11 cellular contexts compared by ENCODE assay signal in the genomic region with DNA sequence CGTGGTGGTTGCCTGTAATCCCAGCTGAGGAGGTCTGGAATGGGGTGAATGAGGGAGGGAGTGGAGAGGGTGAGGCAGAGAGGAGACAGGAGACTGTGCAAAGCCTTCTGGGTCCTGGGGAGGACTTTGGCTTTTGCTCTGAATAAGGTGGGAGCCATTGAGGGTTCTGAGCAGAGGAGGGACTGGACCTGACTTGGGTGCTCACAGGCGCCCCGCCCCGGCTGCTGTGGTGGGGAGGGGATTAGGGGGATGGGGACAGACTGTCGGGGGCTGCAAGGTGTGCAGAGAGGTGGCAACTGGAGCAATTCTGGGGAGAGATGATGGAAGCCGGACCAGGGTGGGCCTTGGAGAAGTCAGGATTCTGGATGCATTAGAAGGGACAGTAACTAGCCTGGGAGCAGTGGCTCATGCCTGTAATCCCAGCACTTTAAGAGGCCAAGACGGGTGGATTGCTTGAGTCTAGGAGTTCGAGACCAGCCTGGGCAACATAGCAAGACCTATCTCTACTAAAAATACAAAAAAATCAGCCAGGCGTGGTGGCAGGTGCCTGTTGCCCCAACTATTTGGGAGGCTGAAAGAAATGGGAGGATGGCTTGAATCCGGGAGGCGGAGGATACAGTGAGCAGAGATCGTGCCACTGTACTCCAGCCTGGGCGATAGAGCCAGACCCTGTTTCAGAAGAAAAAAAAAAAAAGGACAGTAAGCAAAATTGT. TPM values are rescaled to one million over a fixed set of nuclear protein-coding genes. Genes with fewer than 3 reads are reported as not detected.
DNase-seq lines count a peak whose midpoint lies in the region; ATAC-seq and TF ChIP-seq lines count a peak whose summit lies in the region.
"Had no signal": no experiment of that assay in that cellular context is flagged by ENCODE, and none has a peak within 500 bp of the region (broad histone marks: within the 10 kb centered on the region; RNA-seq: fewer than 3 reads in every experiment).

No MANE protein-coding gene starts in this region.

- no peak for DNase-seq in activated CD4-positive, alpha-beta T cell treated with anti-CD3 and anti-CD28 coated beads for 36 hours
- DNase-seq in activated CD4-positive, alpha-beta T cell treated with anti-CD3 and anti-CD28 coated beads, Interleukin-2, amount 50 U/mL, for 4 hours, result no peak
- no peak for DNase-seq in activated T-helper 2 cell treated with anti-CD3 and anti-CD28 coated beads, Interferon-gamma antibody, Interleukin-2, Interleukin-4, amounts not matched to agents 10 μg/mL and 5 μg/mL and 100 μg/mL, durations not matched to agents 14 hours and 24 hours and 36 hours (ENCODE audit: low spot score)
- DNase-seq in right lobe of liver (no peak), stomach (no peak), NCI-H1436 (lab: John Stamatoyannopoulos, UW) (no peak), amygdala (lab: John Stamatoyannopoulos, UW) (no peak)
- DNase-seq: endodermal cell, NCI-H524 treated with DMSO at 0.1 percent for 48 hours had no signal

- peaks cover 17% of the 10 kb centered on the region for H3K27me3 Mint-ChIP-seq in activated CD4-positive, alpha-beta T cell treated with anti-CD3 and anti-CD28 coated beads for 36 hours
- H3K27me3 Mint-ChIP-seq in activated T-helper 2 cell treated with anti-CD3 and anti-CD28 coated beads, Interferon-gamma antibody, Interleukin-2, Interleukin-4, amounts not matched to agents 10 μg/mL and 5 μg/mL and 100 μg/mL, durations not matched to agents 14 hours and 24 hours and 36 hours (ENCODE audit: low read depth), result peaks cover 10% of the 10 kb centered on the region

- no peak for ATAC-seq in activated CD4-positive, alpha-beta T cell treated with anti-CD3 and anti-CD28 coated beads for 36 hours
- ATAC-seq in right lobe of liver (no peak), GM21390 (IDR thresholded peaks at IDR 0.05; ENCODE audit: unreplicated experiment) (no peak)

- 80% methylated on average over 10 of the region's 13 CpGs for WGBS in right lobe of liver (ENCODE audit: insufficient coverage, low coverage, low lambda C conversion rate, missing lambda C conversion rate)
- WGBS in stomach, 5 donors, result 78 to 85% (median 81%) methylated on average over 13 of the region's 13 CpGs

- intact Hi-C loops in activated CD4-positive, alpha-beta T cell treated with anti-CD3 and anti-CD28 coated beads for 36 hours (cut with DNase I, micrococcal nuclease), result loop anchor here (1.0 to 5.0 kb wide), 3 partner anchors 10 to 584 kb away; no protein-coding TSS in a partner anchor
- intact Hi-C loops in activated T-helper 2 cell treated with anti-CD3 and anti-CD28 coated beads, Interferon-gamma antibody, Interleukin-2, Interleukin-4, amounts not matched to agents 10 μg/mL and 5 μg/mL and 100 μg/mL, durations not matched to agents 14 hours and 24 hours and 36 hours (cut with micrococcal nuclease), result loop anchor here (1.0 to 5.0 kb wide), 3 partner anchors 11 to 584 kb away; no protein-coding TSS in a partner anchor
- intact Hi-C loops in right lobe of liver (cut with DNase I) (loop anchor here (5.0 to 10.0 kb wide), 3 partner anchors 74 to 586 kb away; no protein-coding TSS in a partner anchor), stomach (cut with DNase I; ENCODE audit: low total_unique reads) (loop anchor here (5.0 to 10.0 kb wide), 2 partner anchors 79 to 266 kb away; no protein-coding TSS in a partner anchor)

- no peak for TF ChIP-seq EP300 in stomach (IDR thresholded peaks at IDR 0.05)

- H3K27ac Mint-ChIP-seq in activated CD4-positive, alpha-beta T cell treated with anti-CD3 and anti-CD28 coated beads for 36 hours, result peak overlapping the region; percentile 96
- peak overlapping the region; percentile 95 for H3K27ac Mint-ChIP-seq in activated T-helper 2 cell treated with anti-CD3 and anti-CD28 coated beads, Interferon-gamma antibody, Interleukin-2, Interleukin-4, amounts not matched to agents 10 μg/mL and 5 μg/mL and 100 μg/mL, durations not matched to agents 14 hours and 24 hours and 36 hours

- no peak overlapping the region for H3K4me3 ChIP-seq in right lobe of liver
- no peak overlapping the region for H3K4me3 ChIP-seq in stomach

- peak overlapping the region; percentile 85 for H3K4me3 Mint-ChIP-seq in activated CD4-positive, alpha-beta T cell treated with anti-CD3 and anti-CD28 coated beads for 36 hours
- H3K4me3 Mint-ChIP-seq in activated T-helper 2 cell treated with anti-CD3 and anti-CD28 coated beads, Interferon-gamma antibody, Interleukin-2, Interleukin-4, amounts not matched to agents 10 μg/mL and 5 μg/mL and 100 μg/mL, durations not matched to agents 14 hours and 24 hours and 36 hours (ENCODE audit: low read depth), result peak overlapping the region; percentile 91

- H3K27ac ChIP-seq in right lobe of liver (peak overlapping the region in 2 of 3 donors; percentile 67 to 84), stomach (peak overlapping the region; percentile 78 to 91 (median 87))

- peaks cover 0 to 6% (median 1%) of the 10 kb centered on the region in 4 donors for H3K4me1 ChIP-seq in right lobe of liver
- H3K4me1 ChIP-seq in stomach, result peaks cover 8 to 36% (median 29%) of the 10 kb centered on the region in 4 donors

- TF ChIP-seq CTCF in right lobe of liver (IDR thresholded peaks at IDR 0.05), result no peak
- TF ChIP-seq CTCF in stomach (IDR thresholded peaks at IDR 0.05), result no peak

- no peaks in the 10 kb centered on the region for H3K36me3 Mint-ChIP-seq in activated CD4-positive, alpha-beta T cell treated with anti-CD3 and anti-CD28 coated beads for 36 hours (ENCODE audit: low read depth)
- H3K36me3 Mint-ChIP-seq in activated T-helper 2 cell treated with anti-CD3 and anti-CD28 coated beads, Interferon-gamma antibody, Interleukin-2, Interleukin-4, amounts not matched to agents 10 μg/mL and 5 μg/mL and 100 μg/mL, durations not matched to agents 14 hours and 24 hours and 36 hours (ENCODE audit: low read depth), result no peaks in the 10 kb centered on the region

- no peaks in the 10 kb centered on the region for H3K9me3 ChIP-seq in right lobe of liver
- no peaks in the 10 kb centered on the region for H3K9me3 ChIP-seq in stomach

- no peaks in the 10 kb centered on the region for H3K27me3 ChIP-seq in right lobe of liver
- H3K27me3 ChIP-seq in stomach, result peaks cover 0 to 21% (median 4%) of the 10 kb centered on the region in 3 donors

- POLR2A ChIA-PET in activated CD4-positive, alpha-beta T cell treated with anti-CD3 and anti-CD28 coated beads for 36 hours (lab: Charles Lee), result interaction anchor here (0.6 to 2.5 kb wide), 5 partner anchors 14 to 113 kb away, joined by 3 to 21 read pairs (median 6); a partner anchor contains a TSS

- CTCF ChIA-PET in activated CD4-positive, alpha-beta T cell treated with anti-CD3 and anti-CD28 coated beads for 36 hours (lab: Charles Lee), result interaction anchor here (0.5 to 6.8 kb wide), 16 partner anchors 9 to 1015 kb away, joined by 3 to 105 read pairs (median 6); partner anchors contain the start of genes C19orf53 and ZSWIM4

- H3K36me3 ChIP-seq in right lobe of liver, result no peaks in the 10 kb centered on the region
- no peaks in the 10 kb centered on the region for H3K36me3 ChIP-seq in stomach

- no peaks in the 10 kb centered on the region for H3K9me3 Mint-ChIP-seq in activated CD4-positive, alpha-beta T cell treated with anti-CD3 and anti-CD28 coated beads for 36 hours (ENCODE audit: low read depth)
- no peaks in the 10 kb centered on the region for H3K9me3 Mint-ChIP-seq in activated T-helper 2 cell treated with anti-CD3 and anti-CD28 coated beads, Interferon-gamma antibody, Interleukin-2, Interleukin-4, amounts not matched to agents 10 μg/mL and 5 μg/mL and 100 μg/mL, durations not matched to agents 14 hours and 24 hours and 36 hours
- H3K9me3 Mint-ChIP-seq: endodermal cell had no signal

- H3K4me1 Mint-ChIP-seq in activated CD4-positive, alpha-beta T cell treated with anti-CD3 and anti-CD28 coated beads for 36 hours, result peaks cover 33% of the 10 kb centered on the region
- peaks cover 23% of the 10 kb centered on the region for H3K4me1 Mint-ChIP-seq in activated T-helper 2 cell treated with anti-CD3 and anti-CD28 coated beads, Interferon-gamma antibody, Interleukin-2, Interleukin-4, amounts not matched to agents 10 μg/mL and 5 μg/mL and 100 μg/mL, durations not matched to agents 14 hours and 24 hours and 36 hours (ENCODE audit: low read depth)

- TF ChIP-seq POLR2A in right lobe of liver (IDR thresholded peaks at IDR 0.05) (no peak), stomach (IDR thresholded peaks at IDR 0.05) (no peak)

RNA-seq across cellular contexts. Expression of gene NANOS3, which starts 16.1 kb away (rescaled TPM):
- 1 to 10 TPM; 1.2 to 1.6 TPM for total RNA-seq in activated CD4-positive, alpha-beta T cell treated with anti-CD3 and anti-CD28 coated beads for 36 hours
- total RNA-seq in activated T-helper 2 cell treated with anti-CD3 and anti-CD28 coated beads, Interferon-gamma antibody, Interleukin-2, Interleukin-4, amounts not matched to agents 10 μg/mL and 5 μg/mL and 100 μg/mL, durations not matched to agents 14 hours and 24 hours and 36 hours, result 1.6 and 1.8 TPM in 2 replicates
- not detected for total RNA-seq in right lobe of liver
- total RNA-seq in stomach, result not detected
- polyA plus RNA-seq in stomach, result 1 to 10 TPM in 1 of 3 donors, not detected in 2; 1.2 TPM
- total RNA-seq: lower leg skin had no signal

RNA-seq across cellular contexts. Expression of gene BRME1, which starts 45.1 kb away (rescaled TPM):
- total RNA-seq in activated CD4-positive, alpha-beta T cell treated with anti-CD3 and anti-CD28 coated beads for 36 hours, result 1 to 10 TPM; 5.3 to 5.5 TPM
- 14.9 and 15.3 TPM in 2 replicates for total RNA-seq in activated T-helper 2 cell treated with anti-CD3 and anti-CD28 coated beads, Interferon-gamma antibody, Interleukin-2, Interleukin-4, amounts not matched to agents 10 μg/mL and 5 μg/mL and 100 μg/mL, durations not matched to agents 14 hours and 24 hours and 36 hours
- 1 to 10 TPM in 4 of 6 experiments, under 1 TPM in 2; 0.34 to 3.7 (median 1.2) TPM for total RNA-seq in right lobe of liver
- total RNA-seq in stomach, result 10 to 100 TPM in 1 of 5 donors, 1 to 10 TPM in 2, under 1 TPM in 1, not detected in 1; 0.87 to 14.3 (median 1.8) TPM
- 1 to 10 TPM; 1.7 to 5.8 (median 3.7) TPM for polyA plus RNA-seq in stomach

RNA-seq across cellular contexts. Expression of gene CC2D1A, which starts 45.2 kb away (rescaled TPM):
- 10 to 100 TPM; 30.2 to 34.3 TPM for total RNA-seq in activated CD4-positive, alpha-beta T cell treated with anti-CD3 and anti-CD28 coated beads for 36 hours
- total RNA-seq in activated T-helper 2 cell treated with anti-CD3 and anti-CD28 coated beads, Interferon-gamma antibody, Interleukin-2, Interleukin-4, amounts not matched to agents 10 μg/mL and 5 μg/mL and 100 μg/mL, durations not matched to agents 14 hours and 24 hours and 36 hours, result 36.9 and 41.5 TPM in 2 replicates
- 10 to 100 TPM; 16.5 to 29.8 (median 18.1) TPM for total RNA-seq in right lobe of liver
- 100 to 1,000 TPM in 1 of 5 donors, 10 to 100 TPM in 4; 24.8 to 381 (median 49.6) TPM for total RNA-seq in stomach
- polyA plus RNA-seq in stomach, result 10 to 100 TPM; 28.0 to 38.8 (median 38.2) TPM
